ENCODE assay signal across 17 cellular contexts in genomic region chr20:58219342-58219700, GRCh38. TPM values are rescaled to one million over a fixed set of nuclear protein-coding genes. Genes with fewer than 3 reads are reported as not detected.
DNase-seq lines count a peak whose midpoint lies in the region; ATAC-seq and TF ChIP-seq lines count a peak whose summit lies in the region.
"Had no signal": no experiment of that assay in that cellular context is flagged by ENCODE, and none has a peak within 500 bp of the region (broad histone marks: within the 10 kb centered on the region; RNA-seq: fewer than 3 reads in every experiment).

No MANE protein-coding gene starts in this region.

- H3K9me3 ChIP-seq in suprapubic skin, result peaks cover 8% of the 10 kb centered on the region
- H3K9me3 ChIP-seq: prostate gland had no signal

- H3K27ac Mint-ChIP-seq in natural killer cell treated with Interleukin-12 subunit alpha and Interleukin-12 subunit beta and Interleukin-15 and Interleukin-18, amount 100 ng/mL, for 72 hours, result no peak overlapping the region
- H3K27ac Mint-ChIP-seq in natural killer cell (no peak overlapping the region), glutamatergic neuron (ENCODE audit: unreplicated experiment) (no peak overlapping the region)
- H3K27ac Mint-ChIP-seq: activated naive CD8-positive, alpha-beta T cell; stimulated activated naive B cell treated with anti-CD40 and anti-IgM and Interleukin-4, amounts not matched to agents 10 μg/mL and 1 μg/mL and 100 μg/mL, for 72 hours had no signal

- H3K36me3 ChIP-seq in suprapubic skin, result no peaks in the 10 kb centered on the region
- H3K36me3 ChIP-seq: esophagus muscularis mucosa, prostate gland had no signal

- peaks cover 4% of the 10 kb centered on the region for H3K9me3 Mint-ChIP-seq in natural killer cell treated with Interleukin-12 subunit alpha and Interleukin-12 subunit beta and Interleukin-15 and Interleukin-18, amount 100 ng/mL, for 72 hours
- H3K9me3 Mint-ChIP-seq in natural killer cell (peaks cover 3% of the 10 kb centered on the region in 2 donors), glutamatergic neuron (ENCODE audit: unreplicated experiment) (peaks cover 10% of the 10 kb centered on the region)

- peaks cover 39 to 57% of the 10 kb centered on the region in 2 donors for H3K27me3 Mint-ChIP-seq in natural killer cell treated with Interleukin-12 subunit alpha and Interleukin-12 subunit beta and Interleukin-15 and Interleukin-18, amount 100 ng/mL, for 72 hours
- H3K27me3 Mint-ChIP-seq in natural killer cell (ENCODE audit: low read depth in 2 of 2), result peaks cover 37 to 56% of the 10 kb centered on the region in 2 donors
- H3K27me3 Mint-ChIP-seq in glutamatergic neuron (ENCODE audit: unreplicated experiment), result peaks cover 4% of the 10 kb centered on the region

- no peak overlapping the region for H3K27ac ChIP-seq in suprapubic skin
- H3K27ac ChIP-seq: esophagus muscularis mucosa, KMS-11, prostate gland had no signal

- H3K4me3 ChIP-seq in choroid plexus epithelial cell (ENCODE audit: low read depth, low read length) (no peak overlapping the region), suprapubic skin (no peak overlapping the region)
- H3K4me3 ChIP-seq: esophagus muscularis mucosa, prostate gland had no signal

- intact Hi-C loops in natural killer cell (cut with micrococcal nuclease), result no loop called here

- H3K4me3 Mint-ChIP-seq in natural killer cell treated with Interleukin-12 subunit alpha and Interleukin-12 subunit beta and Interleukin-15 and Interleukin-18, amount 100 ng/mL, for 72 hours, result no peak overlapping the region
- H3K4me3 Mint-ChIP-seq in natural killer cell, result no peak overlapping the region
- no peak overlapping the region for H3K4me3 Mint-ChIP-seq in glutamatergic neuron (ENCODE audit: unreplicated experiment)
- H3K4me3 Mint-ChIP-seq: activated naive CD8-positive, alpha-beta T cell; stimulated activated naive B cell treated with anti-CD40 and anti-IgM and Interleukin-4, amounts not matched to agents 10 μg/mL and 1 μg/mL and 100 μg/mL, for 72 hours had no signal

- no peaks in the 10 kb centered on the region for H3K4me1 ChIP-seq in suprapubic skin
- H3K4me1 ChIP-seq: esophagus muscularis mucosa, prostate gland had no signal

- TF ChIP-seq EP300 in suprapubic skin (IDR thresholded peaks at IDR 0.05), result no peak

- H3K4me1 Mint-ChIP-seq in natural killer cell treated with Interleukin-12 subunit alpha and Interleukin-12 subunit beta and Interleukin-15 and Interleukin-18, amount 100 ng/mL, for 72 hours (ENCODE audit: low read depth in 2 of 2), result no peaks in the 10 kb centered on the region
- H3K4me1 Mint-ChIP-seq in natural killer cell, result no peaks in the 10 kb centered on the region
- H3K4me1 Mint-ChIP-seq in glutamatergic neuron (ENCODE audit: low read depth, unreplicated experiment), result no peaks in the 10 kb centered on the region
- H3K4me1 Mint-ChIP-seq: stimulated activated naive B cell treated with anti-CD40 and anti-IgM and Interleukin-4, amounts not matched to agents 10 μg/mL and 1 μg/mL and 100 μg/mL, for 72 hours had no signal

- peaks cover 6% of the 10 kb centered on the region for H3K36me3 Mint-ChIP-seq in natural killer cell treated with Interleukin-12 subunit alpha and Interleukin-12 subunit beta and Interleukin-15 and Interleukin-18, amount 100 ng/mL, for 72 hours
- H3K36me3 Mint-ChIP-seq in natural killer cell (no peaks in the 10 kb centered on the region), glutamatergic neuron (ENCODE audit: unreplicated experiment) (peaks cover 22% of the 10 kb centered on the region)

- TF ChIP-seq CTCF in natural killer cell (IDR thresholded peaks at IDR 0.05), result no peak
- peak; percentile 17 for TF ChIP-seq CTCF in choroid plexus epithelial cell (conservative IDR thresholded peaks at IDR 0.05; ENCODE audit: low read depth, low read length)
- TF ChIP-seq CTCF in suprapubic skin (IDR thresholded peaks at IDR 0.05), result no peak
- no peak for TF ChIP-seq CTCF in glutamatergic neuron (IDR thresholded peaks at IDR 0.05; ENCODE audit: partially characterized antibody, unreplicated experiment)

- WGBS in suprapubic skin, result 83% methylated on average over 4 of the region's 4 CpGs

- no peak for TF ChIP-seq POLR2A in suprapubic skin (IDR thresholded peaks at IDR 0.05)

- no peak for ATAC-seq in natural killer cell treated with Interleukin-12 subunit alpha and Interleukin-12 subunit beta and Interleukin-15 and Interleukin-18, amount 100 ng/mL, for 72 hours
- ATAC-seq in natural killer cell (no peak), HG02970 (IDR thresholded peaks at IDR 0.05; ENCODE audit: low FRiP score, unreplicated experiment) (no peak)
- ATAC-seq: stimulated activated naive B cell treated with anti-CD40 and anti-IgM and Interleukin-4, amounts not matched to agents 10 μg/mL and 1 μg/mL and 100 μg/mL, for 72 hours had no signal

- peak; percentile 10 for DNase-seq in natural killer cell treated with Interleukin-12 subunit alpha and Interleukin-12 subunit beta and Interleukin-15 and Interleukin-18, amount 100 ng/mL, for 72 hours (ENCODE audit: low spot score)
- DNase-seq in natural killer cell (no peak), choroid plexus epithelial cell (ENCODE audit: low read depth) (peak; percentile 92), suprapubic skin (ENCODE audit: low spot score in 2 of 2) (no peak), glutamatergic neuron (no peak)
- no peak for DNase-seq in stimulated activated CD4-positive, alpha-beta T cell treated with anti-CD3 and anti-CD28 coated beads, Interleukin-12 subunit alpha, Interleukin-12 subunit beta, amount 100 ng/mL, for 4 hours
- DNase-seq: activated CD8-positive, alpha-beta memory T cell treated with anti-CD3 and anti-CD28 coated beads for 24 hours; GDM1; NCI-H2107; stimulated activated CD4-positive, alpha-beta T cell treated with anti-CD3 and anti-CD28 coated beads, Interleukin-4, amount 100 ng/mL, for 1 hour; stimulated activated naive B cell treated with anti-CD40 and anti-IgM and Interleukin-4, amounts not matched to agents 10 μg/mL and 1 μg/mL and 100 μg/mL, for 72 hours had no signal

- H3K27me3 ChIP-seq in suprapubic skin, result peaks cover 52% of the 10 kb centered on the region

TF ChIP-seq in PFSK-1, 5 proteins besides CTCF, POLR2A, EP300 and RAD21:
- TF ChIP-seq SIN3A (IDR thresholded peaks at IDR 0.05; ENCODE audit: borderline replicate concordance, insufficient read depth, low read length) (no peak), REST (IDR thresholded peaks at IDR 0.05; ENCODE audit: insufficient read depth in 1 of 2, low read depth in 2 of 2, low read length in 2 of 2) (no peak; a peak in 1 of 4 replicates), FOXP2 (optimal IDR thresholded peaks at IDR 0.05; ENCODE audit: borderline replicate concordance, extremely low read depth, extremely low read length, insufficient read depth) (peak; percentile 70), POLR2AphosphoS5 (IDR thresholded peaks at IDR 0.05; ENCODE audit: low read depth, low read length) (peak; percentile 30; the same call in 1 of the 2 replicates)

RNA-seq across cellular contexts. Expression of gene ANKRD60, which starts 9.1 kb away (rescaled TPM):
- not detected for total RNA-seq in natural killer cell treated with Interleukin-12 subunit alpha and Interleukin-12 subunit beta and Interleukin-15 and Interleukin-18, amount 100 ng/mL, for 72 hours
- not detected for total RNA-seq in natural killer cell
- not detected for polyA plus RNA-seq in PFSK-1 (2012; ENCODE audit: insufficient read length, low read depth)
- total RNA-seq in suprapubic skin, result not detected
- not detected for total RNA-seq in glutamatergic neuron (ENCODE audit: unreplicated experiment)
- total RNA-seq: esophagus muscularis mucosa had no signal

Comparison
In these comparisons a context has a peak if more than half of its experiments do, and no peak if none do; other contexts are left out.
1. DNase-seq: peak in natural killer cell treated with Interleukin-12 subunit alpha and Interleukin-12 subunit beta and Interleukin-15 and Interleukin-18, amount 100 ng/mL, for 72 hours (single experiment) and choroid plexus epithelial cell (single experiment); none in natural killer cell (single experiment), stimulated activated CD4-positive, alpha-beta T cell treated with anti-CD3 and anti-CD28 coated beads, Interleukin-12 subunit alpha, Interleukin-12 subunit beta, amount 100 ng/mL, for 4 hours (single experiment), suprapubic skin (0 of 2) and glutamatergic neuron (single experiment).